In genomic region chr4:54998991-54999390, GRCh38 we compare ENCODE assay signal across 13 cellular contexts.
DNase-seq lines count a peak whose midpoint lies in the region; ATAC-seq and TF ChIP-seq lines count a peak whose summit lies in the region.
"Had no signal": no experiment of that assay in that cellular context is flagged by ENCODE, and none has a peak within 500 bp of the region (broad histone marks: within the 10 kb centered on the region; RNA-seq: fewer than 3 reads in every experiment).

No MANE protein-coding gene starts in this region.

- H3K4me3 ChIP-seq in right lobe of liver (no peak overlapping the region), upper lobe of right lung (no peak overlapping the region)

- DNase-seq in DMS53 (lab: John Stamatoyannopoulos, UW) (peak; percentile 45), DMS53 treated with DMSO at 0.1 percent for 48 hours (lab: John Stamatoyannopoulos, UW; ENCODE audit: unreplicated experiment) (no peak), dermis microvascular lymphatic vessel endothelial cell (ENCODE audit: low read depth in 2 of 2) (peak; percentile 33 to 67), right lobe of liver (no peak), upper lobe of right lung (no peak), nucleus accumbens (lab: John Stamatoyannopoulos, UW) (no peak)
- DNase-seq: caudate nucleus; left colon; NCI-H526; stimulated activated CD4-positive, alpha-beta T cell treated with anti-CD3 and anti-CD28 coated beads, Interleukin-4, amount 100 ng/mL, for 1 hour had no signal

- no peaks in the 10 kb centered on the region for H3K36me3 ChIP-seq in right lobe of liver
- no peaks in the 10 kb centered on the region for H3K36me3 ChIP-seq in upper lobe of right lung

- intact Hi-C loops in right lobe of liver (cut with DNase I) (no loop called here), upper lobe of right lung (cut with DNase I) (loop anchor here (10.0 kb wide), 1 partner anchor 326 kb away; no protein-coding TSS in a partner anchor)

- H3K27ac ChIP-seq in right lobe of liver = no peak overlapping the region
- H3K27ac ChIP-seq in upper lobe of right lung = no peak overlapping the region
- H3K27ac ChIP-seq: 22Rv1 had no signal

- no peak for TF ChIP-seq POLR2A in right lobe of liver (IDR thresholded peaks at IDR 0.05)

- ATAC-seq in right lobe of liver (peak in 2 of 4 donors; percentile 23 to 34), upper lobe of right lung (peak; percentile 45), GM18517 (IDR thresholded peaks at IDR 0.05; ENCODE audit: unreplicated experiment) (no peak), GM18861 (IDR thresholded peaks at IDR 0.05; ENCODE audit: unreplicated experiment) (no peak)
- ATAC-seq: left colon had no signal

- TF ChIP-seq CTCF in right lobe of liver (IDR thresholded peaks at IDR 0.05) (peak in 3 of 4 donors; percentile 15 to 25 (median 22)), upper lobe of right lung (IDR thresholded peaks at IDR 0.05) (peak; percentile 53)

- H3K4me1 ChIP-seq in right lobe of liver (no peaks in the 10 kb centered on the region), upper lobe of right lung (no peaks in the 10 kb centered on the region)

- H3K9me3 ChIP-seq in right lobe of liver (no peaks in the 10 kb centered on the region), upper lobe of right lung (no peaks in the 10 kb centered on the region)

- no peaks in the 10 kb centered on the region for H3K27me3 ChIP-seq in right lobe of liver
- no peaks in the 10 kb centered on the region for H3K27me3 ChIP-seq in upper lobe of right lung

Comparison
In these comparisons a context has a peak if more than half of its experiments do, and no peak if none do; other contexts are left out.
1. DNase-seq: peak in DMS53 (single experiment) and dermis microvascular lymphatic vessel endothelial cell (2 of 2); none in DMS53 treated with DMSO at 0.1 percent for 48 hours (single experiment), right lobe of liver (0 of 3), upper lobe of right lung (single experiment) and nucleus accumbens (0 of 56).